18 cellular contexts compared by ENCODE assay signal in the genomic region with DNA sequence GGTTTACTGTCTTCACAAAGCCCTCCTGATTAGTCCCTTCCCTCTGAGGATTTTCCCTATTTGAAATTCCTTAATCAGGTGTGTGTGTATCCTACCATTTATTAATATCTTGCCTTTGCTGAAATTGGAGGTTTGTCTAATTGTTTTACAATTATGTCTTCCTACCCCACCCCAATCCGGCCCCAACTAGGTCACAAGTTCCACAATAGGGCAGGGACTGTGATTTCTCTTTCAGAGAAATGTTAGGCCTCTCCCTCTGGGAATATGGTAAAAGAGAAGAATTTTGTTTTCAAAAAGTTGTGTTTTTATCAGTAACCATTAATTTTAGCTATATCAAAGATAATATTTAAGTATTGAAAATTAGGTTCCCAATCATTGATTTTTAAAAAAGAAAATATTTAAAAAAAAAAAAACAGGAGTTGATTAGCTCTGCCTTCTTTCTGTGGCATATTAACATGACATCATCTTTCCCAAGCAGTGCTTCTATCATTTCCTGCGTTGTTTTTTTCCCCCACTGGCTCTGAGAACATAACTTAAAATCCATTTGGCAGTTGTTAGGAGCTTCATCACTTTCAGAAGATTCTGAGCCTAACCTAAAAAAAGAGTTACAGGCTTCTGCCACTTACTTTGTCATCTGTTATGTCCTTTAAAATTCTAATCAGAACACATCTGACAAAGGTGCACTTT. TPM values are rescaled to one million over a fixed set of nuclear protein-coding genes. Genes with fewer than 3 reads are reported as not detected.
A peak's percentile ranks its signal among the peaks of the same experiment; 100 is the strongest.
DNase-seq lines count a peak whose midpoint lies in the region; ATAC-seq, FAIRE-seq and TF ChIP-seq lines count a peak whose summit lies in the region.
"Had no signal": no experiment of that assay in that cellular context is flagged by ENCODE, and none has a peak within 500 bp of the region (broad histone marks: within the 10 kb centered on the region; RNA-seq: fewer than 3 reads in every experiment).

No MANE protein-coding gene starts in this region.

- peaks cover 19% of the 10 kb centered on the region for H3K9me3 Mint-ChIP-seq in chondrocyte (ENCODE audit: low read depth)

- CTCF ChIA-PET in SK-N-SH (lab: Yijun Ruan, JAX): no interaction called here

- no peak for DNase-seq in SK-N-SH
- no peak for DNase-seq in chondrocyte (ENCODE audit: low spot score)
- no peak for DNase-seq in right cardiac atrium
- DNase-seq in Ammon's horn (ENCODE audit: low spot score): no peak
- no peak for DNase-seq in GM19239 (ENCODE audit: insufficient read length, low spot score)
- DNase-seq: activated CD4-positive, alpha-beta memory T cell treated with anti-CD3 and anti-CD28 coated beads, Interleukin-2, amount 10 ng/mL, durations not matched to agents 7 days and 5 days; activated effector memory CD4-positive, alpha-beta T cell treated with anti-CD3 and anti-CD28 coated beads, Interleukin-2, amount 50 U/mL, for 16 hours; effector memory CD4-positive, alpha-beta T cell; NCI-H2081; stomach had no signal

- H3K4me1 ChIP-seq in SK-N-SH (ENCODE audit: control insufficient read depth in 1 of 2, insufficient read depth in 2 of 2, low read depth in 1 of 2, low read length in 1 of 2): peaks cover 3 to 23% of the 10 kb centered on the region in 2 experiments; a peak in 2 of 4 replicates
- peaks cover 7% of the 10 kb centered on the region for H3K4me1 ChIP-seq in right cardiac atrium (ENCODE audit: control insufficient read depth, insufficient read depth, low read length)
- peaks cover 6 to 11% (median 8%) of the 10 kb centered on the region in 3 donors for H3K4me1 ChIP-seq in skeletal muscle tissue (ENCODE audit: control insufficient read depth in 3 of 3, insufficient read depth in 3 of 3, low read length in 3 of 3)

- H3K27ac ChIP-seq in SK-N-SH (ENCODE audit: low read depth in 2 of 2, low read length in 1 of 2) (peak overlapping the region in 1 of 2 experiments; percentile 32; a peak in 1 of 4 replicates), right cardiac atrium (ENCODE audit: low read length) (no peak overlapping the region), skeletal muscle tissue (ENCODE audit: low read depth, low read length) (peak overlapping the region; percentile 12)
- H3K27ac ChIP-seq: 22Rv1 had no signal

- H3K4me3 Mint-ChIP-seq in chondrocyte (ENCODE audit: unreplicated experiment): no peak overlapping the region
- H3K4me3 Mint-ChIP-seq: activated CD4-positive, alpha-beta memory T cell treated with anti-CD3 and anti-CD28 coated beads, Interleukin-2, amount 10 ng/mL, durations not matched to agents 7 days and 5 days; natural killer cell treated with Interleukin-12 subunit alpha and Interleukin-12 subunit beta and Interleukin-15 and Interleukin-18, amount 100 ng/mL, for 72 hours had no signal

- WGBS in SK-N-SH (ENCODE audit: low lambda C conversion rate): 58% methylated on average over 2 of the region's 2 CpGs
- WGBS in right cardiac atrium: 31% methylated on average over 2 of the region's 2 CpGs

- no peaks in the 10 kb centered on the region for H3K27me3 ChIP-seq in SK-N-SH (ENCODE audit: insufficient read depth)
- no peaks in the 10 kb centered on the region for H3K27me3 ChIP-seq in right cardiac atrium (ENCODE audit: control insufficient read depth, insufficient read depth)
- no peaks in the 10 kb centered on the region for H3K27me3 ChIP-seq in skeletal muscle tissue (ENCODE audit: control insufficient read depth in 3 of 3, insufficient read depth in 3 of 3, low read length in 3 of 3)
- H3K27me3 ChIP-seq: stomach had no signal

- H3K4me1 Mint-ChIP-seq in chondrocyte (ENCODE audit: low read depth): peaks cover 35% of the 10 kb centered on the region

- POLR2A ChIA-PET in SK-N-SH (lab: Yijun Ruan, JAX): no interaction called here

- TF ChIP-seq RAD21 in SK-N-SH (IDR thresholded peaks at IDR 0.05; ENCODE audit: low read length): no peak

- intact Hi-C loops in right cardiac atrium (cut with DNase I): no loop called here

- peak overlapping the region; percentile 64 for H3K27ac Mint-ChIP-seq in chondrocyte (ENCODE audit: unreplicated experiment)
- H3K27ac Mint-ChIP-seq: activated CD4-positive, alpha-beta memory T cell treated with anti-CD3 and anti-CD28 coated beads, Interleukin-2, amount 10 ng/mL, durations not matched to agents 7 days and 5 days had no signal

- peaks cover 13% of the 10 kb centered on the region for H3K36me3 Mint-ChIP-seq in chondrocyte (ENCODE audit: low read depth)

- no peak overlapping the region for H3K4me2 ChIP-seq in SK-N-SH

- no peaks in the 10 kb centered on the region for H3K9me3 ChIP-seq in SK-N-SH
- H3K9me3 ChIP-seq in right cardiac atrium (ENCODE audit: control insufficient read depth, low read length): no peaks in the 10 kb centered on the region
- H3K9me3 ChIP-seq in skeletal muscle tissue (ENCODE audit: control insufficient read depth in 3 of 3, low read length in 3 of 3): no peaks in the 10 kb centered on the region
- H3K9me3 ChIP-seq: stomach had no signal

- no peak for FAIRE-seq in GM19239 (lab: Jason Lieb, UNC)

- H3F3A ChIP-seq in SK-N-SH (replicated peaks; ENCODE audit: insufficient read depth): peaks cover 3% of the 10 kb centered on the region

- H3K36me3 ChIP-seq in SK-N-SH (replicated peaks in 1 of 2; ENCODE audit: control insufficient read depth in 1 of 2, insufficient read depth in 2 of 2, low read length in 1 of 2): peaks cover 0 to 5% of the 10 kb centered on the region in 2 experiments
- H3K36me3 ChIP-seq in skeletal muscle tissue (ENCODE audit: control insufficient read depth in 3 of 3, insufficient read depth in 3 of 3, low read length in 3 of 3): peaks cover 0 to 3% (median 0%) of the 10 kb centered on the region in 3 donors

- H3K4me3 ChIP-seq in SK-N-SH (ENCODE audit: low read depth in 2 of 2, low read length in 1 of 2): no peak overlapping the region
- no peak overlapping the region for H3K4me3 ChIP-seq in right cardiac atrium (ENCODE audit: low read length)
- H3K4me3 ChIP-seq in skeletal muscle tissue (ENCODE audit: low read length in 3 of 3): no peak overlapping the region
- H3K4me3 ChIP-seq: skin epidermis, stomach had no signal

- no peak overlapping the region for H2AFZ ChIP-seq in SK-N-SH (ENCODE audit: low read depth)

- no peak for TF ChIP-seq EP300 in SK-N-SH (IDR thresholded peaks at IDR 0.05; ENCODE audit: borderline replicate concordance in 1 of 2, low read depth in 1 of 2, low read length in 1 of 2)

- H3K9me2 ChIP-seq in SK-N-SH: no peaks in the 10 kb centered on the region

- ATAC-seq in SK-N-SH treated with all-trans-retinoic acid at 6 μM for 48 hours (peak; percentile 63), right cardiac atrium (peak; percentile 61 to 85), HG02973 (IDR thresholded peaks at IDR 0.05; ENCODE audit: unreplicated experiment) (no peak)
- ATAC-seq: HCT116; left lobe of liver; natural killer cell treated with Interleukin-12 subunit alpha and Interleukin-12 subunit beta and Interleukin-15 and Interleukin-18, amount 100 ng/mL, for 72 hours had no signal

- no peaks in the 10 kb centered on the region for H3K27me3 Mint-ChIP-seq in chondrocyte (ENCODE audit: low read depth)
- H3K27me3 Mint-ChIP-seq: activated CD4-positive, alpha-beta memory T cell treated with anti-CD3 and anti-CD28 coated beads, Interleukin-2, amount 10 ng/mL, durations not matched to agents 7 days and 5 days; natural killer cell treated with Interleukin-12 subunit alpha and Interleukin-12 subunit beta and Interleukin-15 and Interleukin-18, amount 100 ng/mL, for 72 hours had no signal

- H3K79me2 ChIP-seq in SK-N-SH (ENCODE audit: insufficient read depth): peaks cover 21% of the 10 kb centered on the region

- TF ChIP-seq CTCF in SK-N-SH (IDR thresholded peaks at IDR 0.05) (no peak), chondrocyte (IDR thresholded peaks at IDR 0.05) (no peak)

- no peaks in the 10 kb centered on the region for H4K20me1 ChIP-seq in SK-N-SH (ENCODE audit: insufficient read depth)

- H3K9ac ChIP-seq in SK-N-SH (no peak overlapping the region), skeletal muscle tissue (ENCODE audit: low read depth in 1 of 3, low read length in 3 of 3) (no peak overlapping the region)

TF ChIP-seq in SK-N-SH treated with all-trans-retinoic acid at 6 μM for 48 hours, 23 proteins besides CTCF, POLR2A, EP300 and RAD21 (continues in another document):
- TF ChIP-seq ZNF8 (CRISPR knock-in tag; IDR thresholded peaks at IDR 0.05): no peak

TF ChIP-seq in SK-N-SH, 30 proteins besides CTCF, POLR2A, EP300 and RAD21 (continues in another document):
- TF ChIP-seq TEAD4 (IDR thresholded peaks at IDR 0.05; ENCODE audit: borderline replicate concordance, insufficient read depth): no peak
- TF ChIP-seq REST (IDR thresholded peaks at IDR 0.05; ENCODE audit: low read depth, low read length): no peak

RNA-seq across cellular contexts. Expression of gene BLOC1S5, which starts 36.1 kb away (rescaled TPM):
- polyA plus RNA-seq in SK-N-SH (2012; rRNA removed) (4.2 and 4.4 TPM in 2 replicates), right cardiac atrium (6.1 TPM)
- polyA plus RNA-seq in SK-N-SH (2012; cell fraction: cytosol; rRNA removed): 6.4 and 6.6 TPM in 2 replicates
- 0.68 and 1.5 TPM in 2 replicates for polyA plus RNA-seq in SK-N-SH (2012; cell fraction: nucleus; rRNA removed)
- total RNA-seq in chondrocyte (9.4 to 10.2 TPM (median 10.0 TPM) in 3 replicates), right cardiac atrium (10 to 100 TPM in 1 of 4 donors, 1 to 10 TPM in 3; 7.1 to 10.9 (median 8.9) TPM), skeletal muscle tissue (14.1 TPM)
